ENCODE assay signal across 13 cellular contexts in the genomic region with DNA sequence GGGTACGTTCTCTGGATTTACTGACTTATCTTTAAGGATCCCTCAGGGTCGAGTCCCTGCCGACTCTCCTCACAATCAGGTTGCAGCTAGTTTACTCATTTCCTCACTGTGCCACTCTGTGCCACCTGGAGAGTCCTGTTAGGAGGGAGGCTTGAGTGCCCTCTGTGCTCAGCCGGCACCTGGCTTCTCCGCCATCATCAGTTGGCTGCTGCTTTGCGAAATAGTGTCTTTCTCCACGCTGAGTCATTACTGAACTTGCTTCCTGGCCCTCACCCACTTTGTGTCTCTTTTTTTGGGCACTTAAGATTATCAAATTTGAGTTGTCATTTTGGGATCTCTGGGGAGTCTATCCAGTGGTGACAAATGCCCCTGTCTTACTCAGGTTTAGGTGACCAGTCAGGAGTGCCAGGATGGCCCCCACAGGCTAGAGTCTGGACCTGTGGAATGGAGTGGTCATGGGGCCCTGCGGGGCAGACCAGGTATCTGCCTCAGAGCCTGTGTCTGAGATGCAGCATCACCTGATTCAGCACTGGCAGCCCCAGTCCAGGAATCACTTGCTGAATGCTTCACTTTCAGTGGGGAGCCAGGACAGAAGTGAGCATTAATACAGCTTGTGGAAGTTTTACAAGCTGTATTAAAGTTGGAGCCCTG. TPM values are rescaled to one million over a fixed set of nuclear protein-coding genes. Genes with fewer than 3 reads are reported as not detected.
DNase-seq lines count a peak whose midpoint lies in the region; ATAC-seq, FAIRE-seq and TF ChIP-seq lines count a peak whose summit lies in the region.
"Had no signal": no experiment of that assay in that cellular context is flagged by ENCODE, and none has a peak within 500 bp of the region (broad histone marks: within the 10 kb centered on the region; RNA-seq: fewer than 3 reads in every experiment).

No MANE protein-coding gene starts in this region.

- peaks cover 4% of the 10 kb centered on the region for H3K36me3 ChIP-seq in bronchial epithelial cell (ENCODE audit: control insufficient read depth, insufficient read depth, low read length)

- H3K27me3 Mint-ChIP-seq in stimulated activated naive B cell treated with anti-CD40 and anti-IgM and Interleukin-4, amounts not matched to agents 10 μg/mL and 1 μg/mL and 100 μg/mL, for 72 hours: no peaks in the 10 kb centered on the region
- H3K27me3 Mint-ChIP-seq in Calu3 (ENCODE audit: unreplicated experiment): no peaks in the 10 kb centered on the region

- no peaks in the 10 kb centered on the region for H3K27me3 ChIP-seq in bronchial epithelial cell (ENCODE audit: control insufficient read depth, insufficient read depth, low read length)

- no peak for TF ChIP-seq CTCF in bronchial epithelial cell (IDR thresholded peaks at IDR 0.05; ENCODE audit: insufficient read depth, low read length, severe bottlenecking)
- no peak for TF ChIP-seq CTCF in Calu3 (IDR thresholded peaks at IDR 0.05; ENCODE audit: unreplicated experiment)

- H3K36me3 Mint-ChIP-seq in stimulated activated naive B cell treated with anti-CD40 and anti-IgM and Interleukin-4, amounts not matched to agents 10 μg/mL and 1 μg/mL and 100 μg/mL, for 72 hours: peaks cover 52 to 69% of the 10 kb centered on the region in 2 donors
- peaks cover 32% of the 10 kb centered on the region for H3K36me3 Mint-ChIP-seq in Calu3 (ENCODE audit: insufficient read depth, unreplicated experiment)

- H3K27ac Mint-ChIP-seq in stimulated activated naive B cell treated with anti-CD40 and anti-IgM and Interleukin-4, amounts not matched to agents 10 μg/mL and 1 μg/mL and 100 μg/mL, for 72 hours: peak overlapping the region; percentile 65
- H3K27ac Mint-ChIP-seq in Calu3 (ENCODE audit: unreplicated experiment): no peak overlapping the region

- H3K9me3 Mint-ChIP-seq in stimulated activated naive B cell treated with anti-CD40 and anti-IgM and Interleukin-4, amounts not matched to agents 10 μg/mL and 1 μg/mL and 100 μg/mL, for 72 hours: no peaks in the 10 kb centered on the region
- no peaks in the 10 kb centered on the region for H3K9me3 Mint-ChIP-seq in Calu3 (ENCODE audit: low read depth, unreplicated experiment)

- no TSS peak for BruUV-seq in Calu3 (replicated peaks; lab: Mats Ljungman, UMichigan)

- peak; percentile 48 for DNase-seq in activated CD8-positive, alpha-beta memory T cell treated with anti-CD3 and anti-CD28 coated beads, Interleukin-2, amount 50 U/mL, for 48 hours
- no peak for DNase-seq in activated CD8-positive, alpha-beta memory T cell treated with anti-CD3 and anti-CD28 coated beads for 24 hours
- peak; percentile 65 for DNase-seq in NCI-H345 treated with DMSO at 0.1 percent for 48 hours (lab: John Stamatoyannopoulos, UW; ENCODE audit: unreplicated experiment)
- DNase-seq in bronchial epithelial cell (ENCODE audit: low read depth): peak; percentile 27
- DNase-seq in stimulated activated naive B cell treated with anti-CD40 and anti-IgM and Interleukin-4, amounts not matched to agents 10 μg/mL and 1 μg/mL and 100 μg/mL, for 72 hours: no peak
- DNase-seq in Calu3: no peak
- no peak for DNase-seq in cerebellum (ENCODE audit: low spot score)
- DNase-seq in COLO829 (ENCODE audit: low spot score): no peak
- DNase-seq: activated CD4-positive, alpha-beta T cell treated with anti-CD3 and anti-CD28 coated beads for 48 hours; central memory CD4-positive, alpha-beta T cell had no signal

- H3K4me1 Mint-ChIP-seq in stimulated activated naive B cell treated with anti-CD40 and anti-IgM and Interleukin-4, amounts not matched to agents 10 μg/mL and 1 μg/mL and 100 μg/mL, for 72 hours: peaks cover 0 to 4% of the 10 kb centered on the region in 2 donors
- H3K4me1 Mint-ChIP-seq in Calu3 (ENCODE audit: low read depth, unreplicated experiment): peaks cover 11% of the 10 kb centered on the region

- FAIRE-seq in bronchial epithelial cell (lab: Jason Lieb, UNC): peak; percentile 70
- FAIRE-seq: frontal cortex had no signal

- H3K4me3 ChIP-seq in bronchial epithelial cell (ENCODE audit: low read depth, low read length): no peak overlapping the region
- H3K4me3 ChIP-seq: lung had no signal

- intact Hi-C loops in Calu3 (cut with micrococcal nuclease; ENCODE audit: unreplicated experiment): no loop called here

- no peak for ATAC-seq in stimulated activated naive B cell treated with anti-CD40 and anti-IgM and Interleukin-4, amounts not matched to agents 10 μg/mL and 1 μg/mL and 100 μg/mL, for 72 hours (replicated peaks)
- ATAC-seq: Panc1 had no signal

- CTCF ChIA-PET in Calu3 (lab: Charles Lee): no interaction called here

- H3K4me3 Mint-ChIP-seq in stimulated activated naive B cell treated with anti-CD40 and anti-IgM and Interleukin-4, amounts not matched to agents 10 μg/mL and 1 μg/mL and 100 μg/mL, for 72 hours: no peak overlapping the region
- H3K4me3 Mint-ChIP-seq in Calu3 (ENCODE audit: low read depth, unreplicated experiment): no peak overlapping the region

RNA-seq across cellular contexts. Expression of gene JADE1, which starts 37.7 kb away (rescaled TPM):
- total RNA-seq in bronchial epithelial cell (6.6 and 6.8 TPM in 2 replicates), Calu3 (2022) (29.9 and 33.9 TPM in 2 replicates), cerebellum (33.5 TPM)

Comparison
In these comparisons a context has a peak if more than half of its experiments do, and no peak if none do; other contexts are left out.
1. DNase-seq: peak in activated CD8-positive, alpha-beta memory T cell treated with anti-CD3 and anti-CD28 coated beads, Interleukin-2, amount 50 U/mL, for 48 hours (single experiment), NCI-H345 treated with DMSO at 0.1 percent for 48 hours (single experiment) and bronchial epithelial cell (single experiment); none in activated CD8-positive, alpha-beta memory T cell treated with anti-CD3 and anti-CD28 coated beads for 24 hours (single experiment), stimulated activated naive B cell treated with anti-CD40 and anti-IgM and Interleukin-4, amounts not matched to agents 10 μg/mL and 1 μg/mL and 100 μg/mL, for 72 hours (single experiment), Calu3 (single experiment), cerebellum (single experiment) and COLO829 (single experiment).